Comparison of ENCODE assay signal across 40 cellular contexts in the genomic region with DNA sequence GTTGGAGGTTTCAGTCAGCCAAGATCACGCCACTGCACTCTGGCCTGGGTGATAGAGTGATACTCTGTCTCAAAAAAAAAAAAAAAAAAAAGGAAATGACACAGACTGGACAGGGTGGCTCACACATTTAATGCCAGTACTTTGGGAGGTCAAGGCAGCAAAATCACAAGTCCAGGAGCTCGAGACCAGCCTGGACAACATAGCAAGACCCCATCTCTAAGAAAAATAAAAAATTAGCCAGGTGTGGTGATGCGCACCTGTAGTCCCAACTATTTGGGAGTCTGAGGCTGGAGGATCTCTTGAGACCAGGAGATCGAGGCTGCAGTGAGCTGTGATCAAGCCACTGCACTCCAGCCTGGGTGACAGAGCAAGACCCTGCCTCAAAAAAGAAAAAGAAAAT. TPM values are rescaled to one million over a fixed set of nuclear protein-coding genes. Genes with fewer than 3 reads are reported as not detected.
DNase-seq lines count a peak whose midpoint lies in the region; ATAC-seq, FAIRE-seq and TF ChIP-seq lines count a peak whose summit lies in the region.
"Had no signal": no experiment of that assay in that cellular context is flagged by ENCODE, and none has a peak within 500 bp of the region (broad histone marks: within the 10 kb centered on the region; RNA-seq: fewer than 3 reads in every experiment).

No MANE protein-coding gene starts in this region.

- no TSS peak for BruUV-seq in K562 (replicated peaks; lab: Mats Ljungman, UMichigan)
- no TSS peak for BruUV-seq in MCF 10A (replicated peaks; lab: Mats Ljungman, UMichigan)

- H3K27ac ChIP-seq in CD8-positive, alpha-beta memory T cell (ENCODE audit: low read depth, low read length), result no peak overlapping the region
- H3K27ac ChIP-seq in HEK293 (ENCODE audit: extremely low read depth, low read depth, low read length), result no peak overlapping the region
- H3K27ac ChIP-seq in K562 (ENCODE audit: extremely low read depth, low read depth, low read length), result no peak overlapping the region
- H3K27ac ChIP-seq in tibial artery, result no peak overlapping the region
- H3K27ac ChIP-seq: 22Rv1; A549; BLaER1; BLaER1 treated with 17β-estradiol and CSF1 and Interleukin-3, amounts not matched to agents 10 nM and 100 nM; C4-2B had no signal

- H3K79me2 ChIP-seq in K562 (ENCODE audit: control insufficient read depth, insufficient read depth, low read length), result no peaks in the 10 kb centered on the region

- intact Hi-C loops in K562 (cut with micrococcal nuclease), result no loop called here
- intact Hi-C loops in tibial artery (cut with DNase I; ENCODE audit: low total_unique reads), result no loop called here
- intact Hi-C loops in MCF 10A (cut with micrococcal nuclease), result no loop called here

- no peaks in the 10 kb centered on the region for H4K20me1 ChIP-seq in K562 (replicated peaks; ENCODE audit: control insufficient read depth, insufficient read depth, low read length)
- H4K20me1 ChIP-seq: BLaER1 had no signal

- no peaks in the 10 kb centered on the region for H3K27me3 ChIP-seq in CD8-positive, alpha-beta memory T cell (ENCODE audit: insufficient read depth, low read length, poor library complexity, severe bottlenecking)
- H3K27me3 ChIP-seq in K562 (ENCODE audit: control insufficient read depth in 2 of 2, insufficient read depth in 2 of 2, low read length in 2 of 2) (no peaks in the 10 kb centered on the region), tibial artery (peaks cover 0 to 8% of the 10 kb centered on the region in 2 donors)
- H3K27me3 ChIP-seq: BE2C, BLaER1 had no signal

- H3K9me3 Mint-ChIP-seq in CD8-positive, alpha-beta memory T cell, result no peaks in the 10 kb centered on the region
- no peaks in the 10 kb centered on the region for H3K9me3 Mint-ChIP-seq in central memory CD8-positive, alpha-beta T cell
- no peaks in the 10 kb centered on the region for H3K9me3 Mint-ChIP-seq in MCF 10A (ENCODE audit: unreplicated experiment)
- H3K9me3 Mint-ChIP-seq: CD4-positive, alpha-beta memory T cell; CD4-positive, alpha-beta T cell; CD4-positive, CD25-positive, alpha-beta regulatory T cell; CD8-positive, alpha-beta T cell had no signal

- H3K4me3 Mint-ChIP-seq in CD8-positive, alpha-beta memory T cell, result no peak overlapping the region
- no peak overlapping the region for H3K4me3 Mint-ChIP-seq in central memory CD8-positive, alpha-beta T cell
- H3K4me3 Mint-ChIP-seq in MCF 10A (ENCODE audit: unreplicated experiment), result no peak overlapping the region
- H3K4me3 Mint-ChIP-seq: B cell; CD14-positive monocyte; CD4-positive, alpha-beta memory T cell; CD4-positive, alpha-beta T cell; CD4-positive, CD25-positive, alpha-beta regulatory T cell; CD8-positive, alpha-beta T cell had no signal

- H3K27me3 Mint-ChIP-seq in CD8-positive, alpha-beta memory T cell, result peaks cover 0 to 5% of the 10 kb centered on the region in 2 donors
- H3K27me3 Mint-ChIP-seq in central memory CD8-positive, alpha-beta T cell, result no peaks in the 10 kb centered on the region
- H3K27me3 Mint-ChIP-seq in MCF 10A (ENCODE audit: insufficient read depth, unreplicated experiment), result no peaks in the 10 kb centered on the region
- H3K27me3 Mint-ChIP-seq: CD4-positive, alpha-beta memory T cell had no signal

- CTCF ChIA-PET in CD8-positive, alpha-beta memory T cell (lab: Charles Lee), result interaction anchor here (0.6 to 2.0 kb wide), 4 partner anchors 9 to 23 kb away, joined by 3 to 8 read pairs (median 4); a partner anchor contains a TSS
- CTCF ChIA-PET in HEK293 (lab: Yijun Ruan, JAX), result interaction anchor here (0.6 to 0.9 kb wide), 3 partner anchors 22 to 1090 kb away, joined by 4 to 5 read pairs (median 5); no protein-coding TSS in a partner anchor
- CTCF ChIA-PET in K562 (lab: Yijun Ruan, JAX; ENCODE audit: low intra/inter-chr PET ratio), result no interaction called here
- CTCF ChIA-PET in MCF 10A (lab: Yijun Ruan, JAX), result interaction anchor here (0.7 to 1.0 kb wide), 2 partner anchors 22 to 38 kb away, joined by 3 read pairs; no protein-coding TSS in a partner anchor

- peaks cover 26 to 36% (median 29%) of the 10 kb centered on the region in 3 donors for H3K4me1 Mint-ChIP-seq in CD8-positive, alpha-beta memory T cell
- peaks cover 27% of the 10 kb centered on the region for H3K4me1 Mint-ChIP-seq in central memory CD8-positive, alpha-beta T cell
- no peaks in the 10 kb centered on the region for H3K4me1 Mint-ChIP-seq in MCF 10A (ENCODE audit: insufficient read depth, unreplicated experiment)
- H3K4me1 Mint-ChIP-seq: CD14-positive monocyte had no signal

- TF ChIP-seq EP300 in K562 (IDR thresholded peaks at IDR 0.05; ENCODE audit: low read length), result no peak

- ATAC-seq in K562, result no peak
- no peak for ATAC-seq in central memory CD8-positive, alpha-beta T cell (replicated peaks; ENCODE audit: extremely low read depth, poor library complexity, severe bottlenecking)
- no peak for ATAC-seq in GM19324 (IDR thresholded peaks at IDR 0.05; ENCODE audit: low FRiP score, unreplicated experiment)
- ATAC-seq: CD8-positive, alpha-beta T cell had no signal

- H3K4me3 ChIP-seq in CD8-positive, alpha-beta memory T cell (ENCODE audit: low read length), result no peak overlapping the region
- H3K4me3 ChIP-seq in HEK293 (ENCODE audit: low read depth, low read length) (no peak overlapping the region), K562 (no peak overlapping the region), tibial artery (no peak overlapping the region)
- H3K4me3 ChIP-seq: A549; BLaER1; BLaER1 treated with 17β-estradiol and CSF1 and Interleukin-3, amounts not matched to agents 10 nM and 100 nM had no signal

- H3K4me1 ChIP-seq in CD8-positive, alpha-beta memory T cell (ENCODE audit: insufficient read depth, low read length), result peaks cover 22% of the 10 kb centered on the region
- H3K4me1 ChIP-seq in HEK293 (ENCODE audit: control insufficient read depth, insufficient read depth, low read length) (peaks cover 2% of the 10 kb centered on the region; the same call in 1 of the 2 replicates), K562 (replicated peaks in 1 of 2; ENCODE audit: control insufficient read depth in 2 of 2, insufficient read depth in 2 of 2, low read length in 2 of 2) (peaks cover 3 to 14% of the 10 kb centered on the region in 2 experiments; a peak in 4 of 5 replicates), tibial artery (no peaks in the 10 kb centered on the region)
- H3K4me1 ChIP-seq: A549; BLaER1; BLaER1 treated with 17β-estradiol and CSF1 and Interleukin-3, amounts not matched to agents 10 nM and 100 nM; Caco-2 had no signal

- TF ChIP-seq POLR2A in K562 (conservative IDR thresholded peaks at IDR 0.05), result no peak

- WGBS in K562 (ENCODE audit: insufficient coverage, low coverage, missing lambda C conversion rate), result 22% methylated on average over 4 of the region's 4 CpGs

- peaks cover 0 to 5% (median 2%) of the 10 kb centered on the region in 3 donors for H3K36me3 Mint-ChIP-seq in CD8-positive, alpha-beta memory T cell
- peaks cover 8% of the 10 kb centered on the region for H3K36me3 Mint-ChIP-seq in central memory CD8-positive, alpha-beta T cell (ENCODE audit: insufficient read depth)
- H3K36me3 Mint-ChIP-seq in MCF 10A (ENCODE audit: insufficient read depth, unreplicated experiment), result no peaks in the 10 kb centered on the region
- H3K36me3 Mint-ChIP-seq: CD14-positive monocyte; CD4-positive, alpha-beta memory T cell; CD4-positive, CD25-positive, alpha-beta regulatory T cell; CD8-positive, alpha-beta T cell had no signal

- POLR2A ChIA-PET in CD8-positive, alpha-beta memory T cell (lab: Charles Lee), result no interaction called here
- POLR2A ChIA-PET in HEK293 (lab: Yijun Ruan, JAX) (no interaction called here), K562 (lab: Yijun Ruan, JAX) (interaction anchor here (1.1 kb wide), 1 partner anchor 10 kb away, joined by 3 read pairs; no protein-coding TSS in a partner anchor), MCF 10A (lab: Yijun Ruan, JAX) (no interaction called here)

- no peak for DNase-seq in CD8-positive, alpha-beta memory T cell
- DNase-seq in K562 (ENCODE audit: extremely low read depth in 1 of 4, low spot score in 3 of 4), result no peak
- DNase-seq in central memory CD8-positive, alpha-beta T cell (ENCODE audit: low spot score in 2 of 2), result no peak
- no peak for DNase-seq in tibial artery
- DNase-seq in cerebellar nuclear complex (lab: John Stamatoyannopoulos, UW), result no peak
- DNase-seq in MCF 10A (ENCODE audit: unreplicated experiment), result no peak
- DNase-seq: 8988T; ACHN; AML-193; BE2C; C1 segment of cervical spinal cord; Caco-2; Calu3; CD4-positive, alpha-beta memory T cell; CD4-positive, alpha-beta T cell; CD4-positive, CD25-positive, alpha-beta regulatory T cell; CD8-positive, alpha-beta T cell; COR-L47; DMS 273 treated with DMSO at 0.1 percent for 48 hours; DMS153; DMS53; DMS79; DMS79 treated with DMSO at 0.1 percent for 48 hours; DND-41; EL had no signal

- H3K9me3 ChIP-seq in CD8-positive, alpha-beta memory T cell (ENCODE audit: low read length), result no peaks in the 10 kb centered on the region
- H3K9me3 ChIP-seq in HEK293 (ENCODE audit: control insufficient read depth, insufficient read depth, low read depth, low read length) (no peaks in the 10 kb centered on the region), K562 (replicated peaks; ENCODE audit: control insufficient read depth, insufficient read depth, low read depth, low read length) (no peaks in the 10 kb centered on the region), tibial artery (no peaks in the 10 kb centered on the region)
- H3K9me3 ChIP-seq: A549; BE2C; BLaER1; BLaER1 treated with 17β-estradiol and CSF1 and Interleukin-3, amounts not matched to agents 10 nM and 100 nM had no signal

- no peak for TF ChIP-seq RAD21 in K562 (CRISPR knock-in tag; conservative IDR thresholded peaks at IDR 0.05 in 1 of 2, IDR thresholded peaks at IDR 0.05 in 1 of 2)

- in situ Hi-C loops in K562 (cut with MboI), result no loop called here

- peak overlapping the region in 5 of 8 donors; percentile 17 to 60 (median 40) for H3K27ac Mint-ChIP-seq in CD8-positive, alpha-beta memory T cell
- H3K27ac Mint-ChIP-seq in central memory CD8-positive, alpha-beta T cell (ENCODE audit: low read depth), result peak overlapping the region; percentile 41
- H3K27ac Mint-ChIP-seq in MCF 10A (ENCODE audit: low read depth, unreplicated experiment), result no peak overlapping the region
- H3K27ac Mint-ChIP-seq: B cell; CD14-positive monocyte; CD4-positive, alpha-beta T cell; CD8-positive, alpha-beta T cell had no signal

- H3K9ac ChIP-seq in K562 (ENCODE audit: insufficient read depth in 1 of 2, low read depth in 2 of 2, low read length in 2 of 2), result no peak overlapping the region
- H3K9ac ChIP-seq: BLaER1; BLaER1 treated with 17β-estradiol and CSF1 and Interleukin-3, amounts not matched to agents 10 nM and 100 nM had no signal

- H3K9me1 ChIP-seq in K562 (ENCODE audit: control insufficient read depth, insufficient read depth, low read length), result no peaks in the 10 kb centered on the region

- TF ChIP-seq CTCF in HEK293 (tag by site-specific recombination; IDR thresholded peaks at IDR 0.05) (no peak), K562 (IDR thresholded peaks at IDR 0.05 in 2 of 3, conservative IDR thresholded peaks at IDR 0.05 in 1 of 3; ENCODE audit: insufficient read depth in 2 of 3, low read depth in 1 of 3, low read length in 3 of 3) (no peak), tibial artery (IDR thresholded peaks at IDR 0.05) (no peak), MCF 10A (IDR thresholded peaks at IDR 0.05; ENCODE audit: unreplicated experiment) (no peak)

- no peak for FAIRE-seq in K562 (lab: Jason Lieb, UNC)
- FAIRE-seq: A204.1, A549, D721Med had no signal

- no peak overlapping the region for H3K4me2 ChIP-seq in K562 (ENCODE audit: insufficient read depth, low read length)
- H3K4me2 ChIP-seq: A549; BLaER1; BLaER1 treated with 17β-estradiol and CSF1 and Interleukin-3, amounts not matched to agents 10 nM and 100 nM had no signal

- H2AFZ ChIP-seq in K562 (ENCODE audit: low read depth, low read length), result no peak overlapping the region

- no peaks in the 10 kb centered on the region for H3K36me3 ChIP-seq in CD8-positive, alpha-beta memory T cell (ENCODE audit: insufficient read depth, low read length)
- H3K36me3 ChIP-seq in HEK293 (ENCODE audit: control insufficient read depth in 2 of 2, insufficient read depth in 1 of 2, low read length in 2 of 2) (no peaks in the 10 kb centered on the region), K562 (ENCODE audit: control insufficient read depth, insufficient read depth, low read length) (no peaks in the 10 kb centered on the region), tibial artery (no peaks in the 10 kb centered on the region)
- H3K36me3 ChIP-seq: BE2C; BLaER1; BLaER1 treated with 17β-estradiol and CSF1 and Interleukin-3, amounts not matched to agents 10 nM and 100 nM had no signal

RNA-seq across cellular contexts. Expression of a gene that starts 22.6 kb away (rescaled TPM):
- total RNA-seq in CD8-positive, alpha-beta memory T cell, result 10 to 100 TPM; 77.6 to 78.0 TPM
- polyA plus RNA-seq in CD8-positive, alpha-beta memory T cell, result 122 TPM
- 45.2 and 101 TPM in 2 replicates for total RNA-seq in K562 (2011; cell fraction: chromatin; rRNA removed; ENCODE audit: low replicate concordance)
- total RNA-seq in K562 (2011; cell fraction: nucleolus; rRNA removed), result 60.4 and 69.0 TPM in 2 replicates
- total RNA-seq in K562 (2011; cell fraction: nucleoplasm; rRNA removed), result 46.8 and 63.8 TPM in 2 replicates
- 98.6 and 103 TPM in 2 replicates for total RNA-seq in K562 (2014; rRNA removed)
- 23.3 and 25.7 TPM in 2 replicates for total RNA-seq in K562 (2014; rRNA removed; fragmentation: Illumina TruSeq; extraction: Trizol)
- total RNA-seq in K562 (2015; rRNA removed; fragmentation: Illumina TruSeq; extraction: Trizol), result 49.3 and 49.4 TPM in 2 replicates
- 88.5 and 92.6 TPM in 2 replicates for total RNA-seq in K562 (2021)
- 77.5 and 115 TPM in 2 replicates for polyA plus RNA-seq in K562 (2011; rRNA removed)
- 74.7 and 132 TPM in 2 replicates for polyA plus RNA-seq in K562 (2011; cell fraction: cytosol; rRNA removed)
- polyA plus RNA-seq in K562 (2011; cell fraction: nucleus; rRNA removed), result 52.5 and 61.2 TPM in 2 replicates
- polyA plus RNA-seq in K562 (2012), result 72.3 and 117 TPM in 2 replicates
- polyA plus RNA-seq in K562 (2014; fragmentation: Illumina TruSeq; extraction: Trizol), result 82.2 and 88.2 TPM in 2 replicates
- 10 to 100 TPM in 1 of 2 experiments, 1 to 10 TPM in 1; 5.4 to 22.4 TPM for polyA plus RNA-seq in K562 (2014; fragmentation: Nextera tagmentation; extraction: Ambion mirVana)
- 79.3 and 91.8 TPM in 2 replicates for polyA plus RNA-seq in K562 (2014; rRNA removed)
- 66.5 and 83.7 TPM in 2 replicates for polyA minus RNA-seq in K562 (2011; rRNA and poly(A)+ RNA removed)
- polyA minus RNA-seq in K562 (2011; cell fraction: cytosol; rRNA and poly(A)+ RNA removed), result 79.6 and 85.6 TPM in 2 replicates
- 26.5 and 37.7 TPM in 2 replicates for polyA minus RNA-seq in K562 (2011; cell fraction: nucleus; rRNA and poly(A)+ RNA removed)
- total RNA-seq in MCF 10A (2022), result 72.1 and 73.2 TPM in 2 replicates

RNA-seq across cellular contexts. Expression of a gene that starts 35.5 kb away (rescaled TPM):
- total RNA-seq in CD8-positive, alpha-beta memory T cell, result under 1 TPM; 0.13 to 0.44 TPM
- polyA plus RNA-seq in CD8-positive, alpha-beta memory T cell, result 0.18 TPM
- total RNA-seq in K562 (2011; cell fraction: chromatin; rRNA removed; ENCODE audit: low replicate concordance), result not detected in 2 replicates
- not detected in 2 replicates for total RNA-seq in K562 (2011; cell fraction: nucleolus; rRNA removed)
- not detected in 2 replicates for total RNA-seq in K562 (2011; cell fraction: nucleoplasm; rRNA removed)
- total RNA-seq in K562 (2014; rRNA removed) (0.09 and 0.12 TPM in 2 replicates), K562 (2014; rRNA removed; fragmentation: Illumina TruSeq; extraction: Trizol) (0.03 and 0.04 TPM in 2 replicates), K562 (2015; rRNA removed; fragmentation: Illumina TruSeq; extraction: Trizol) (0.08 and 0.11 TPM in 2 replicates), K562 (2021) (0.04 and 0.16 TPM in 2 replicates), MCF 10A (2022) (not detected in 2 replicates)
- polyA plus RNA-seq in K562 (2011; rRNA removed) (0.06 and 0.15 TPM in 2 replicates), K562 (2014; fragmentation: Illumina TruSeq; extraction: Trizol) (0.07 TPM in 1 of 2 replicates, not detected in the other), K562 (2014; fragmentation: Nextera tagmentation; extraction: Ambion mirVana) (under 1 TPM in 1 of 2 experiments, not detected in 1; 0.04 TPM), K562 (2014; rRNA removed) (0.03 and 0.04 TPM in 2 replicates)
- polyA plus RNA-seq in K562 (2011; cell fraction: cytosol; rRNA removed), result 0.10 and 0.15 TPM in 2 replicates
- 0.07 TPM in 1 of 2 replicates, not detected in the other for polyA plus RNA-seq in K562 (2011; cell fraction: nucleus; rRNA removed)
- 0.14 and 0.37 TPM in 2 replicates for polyA plus RNA-seq in K562 (2012)
- not detected in 2 replicates for polyA minus RNA-seq in K562 (2011; rRNA and poly(A)+ RNA removed)
- polyA minus RNA-seq in K562 (2011; cell fraction: cytosol; rRNA and poly(A)+ RNA removed), result not detected in 2 replicates
- not detected in 2 replicates for polyA minus RNA-seq in K562 (2011; cell fraction: nucleus; rRNA and poly(A)+ RNA removed)
- total RNA-seq: A172, A673, B cell, Caco-2, Calu3, Daoy had no signal
- polyA plus RNA-seq: A549, AG04450, CD14-positive monocyte had no signal

RNA-seq across cellular contexts. Expression of a gene that starts 53.5 kb away (rescaled TPM):
- total RNA-seq in CD8-positive, alpha-beta memory T cell, result 10 to 100 TPM; 10.8 to 12.4 TPM
- polyA plus RNA-seq in CD8-positive, alpha-beta memory T cell, result 5.9 TPM
- total RNA-seq in K562 (2011; cell fraction: chromatin; rRNA removed; ENCODE audit: low replicate concordance), result 6.2 and 16.4 TPM in 2 replicates
- 13.6 and 14.7 TPM in 2 replicates for total RNA-seq in K562 (2011; cell fraction: nucleolus; rRNA removed)
- 7.3 and 7.6 TPM in 2 replicates for total RNA-seq in K562 (2011; cell fraction: nucleoplasm; rRNA removed)
- total RNA-seq in K562 (2014; rRNA removed), result 8.5 and 11.9 TPM in 2 replicates
- 4.9 and 6.4 TPM in 2 replicates for total RNA-seq in K562 (2014; rRNA removed; fragmentation: Illumina TruSeq; extraction: Trizol)
- total RNA-seq in K562 (2015; rRNA removed; fragmentation: Illumina TruSeq; extraction: Trizol), result 7.8 and 8.0 TPM in 2 replicates
- total RNA-seq in K562 (2021), result 14.3 and 16.3 TPM in 2 replicates
- polyA plus RNA-seq in K562 (2011; rRNA removed), result 10.0 and 10.5 TPM in 2 replicates
- 9.7 and 17.1 TPM in 2 replicates for polyA plus RNA-seq in K562 (2011; cell fraction: cytosol; rRNA removed)
- 28.4 and 49.7 TPM in 2 replicates for polyA plus RNA-seq in K562 (2011; cell fraction: nucleus; rRNA removed)
- polyA plus RNA-seq in K562 (2012), result 11.8 and 12.7 TPM in 2 replicates
- 12.3 and 18.2 TPM in 2 replicates for polyA plus RNA-seq in K562 (2014; fragmentation: Illumina TruSeq; extraction: Trizol)
- 1 to 10 TPM in 1 of 2 experiments, under 1 TPM in 1; 0.56 to 2.7 TPM for polyA plus RNA-seq in K562 (2014; fragmentation: Nextera tagmentation; extraction: Ambion mirVana)
- polyA plus RNA-seq in K562 (2014; rRNA removed), result 16.2 and 18.6 TPM in 2 replicates
- 2.6 and 4.0 TPM in 2 replicates for polyA minus RNA-seq in K562 (2011; rRNA and poly(A)+ RNA removed)
- polyA minus RNA-seq in K562 (2011; cell fraction: cytosol; rRNA and poly(A)+ RNA removed), result 2.9 and 5.1 TPM in 2 replicates
- 2.8 TPM in 2 replicates for polyA minus RNA-seq in K562 (2011; cell fraction: nucleus; rRNA and poly(A)+ RNA removed)
- total RNA-seq in MCF 10A (2022), result 9.7 and 17.6 TPM in 2 replicates
